In genomic region chr7:74051629-74052410, GRCh38 we compare ENCODE assay signal across 9 cellular contexts. TPM values are rescaled to one million over a fixed set of nuclear protein-coding genes. Genes with fewer than 3 reads are reported as not detected.
A peak's percentile ranks its signal among the peaks of the same experiment; 100 is the strongest.
DNase-seq lines count a peak whose midpoint lies in the region; ATAC-seq and TF ChIP-seq lines count a peak whose summit lies in the region.
"Had no signal": no experiment of that assay in that cellular context is flagged by ENCODE, and none has a peak within 500 bp of the region (broad histone marks: within the 10 kb centered on the region; RNA-seq: fewer than 3 reads in every experiment).

No MANE protein-coding gene starts in this region.

- H3K27me3 ChIP-seq in SJSA1 (replicated peaks): no peaks in the 10 kb centered on the region

- ATAC-seq in HG03196 (IDR thresholded peaks at IDR 0.05; ENCODE audit: unreplicated experiment) (no peak), GM21360 (IDR thresholded peaks at IDR 0.05; ENCODE audit: unreplicated experiment) (no peak), HG02678 (IDR thresholded peaks at IDR 0.05; ENCODE audit: unreplicated experiment) (no peak)

- no peak overlapping the region for H3K4me3 ChIP-seq in SJSA1

- no peaks in the 10 kb centered on the region for H3K36me3 ChIP-seq in SJSA1

- peak; percentile 25 for TF ChIP-seq CTCF in AG09319 (IDR thresholded peaks at IDR 0.05; ENCODE audit: low read depth, low read length)

- H3K4me1 ChIP-seq in SJSA1 (replicated peaks): 0 out of 2 replicates have a peak, but pooled peaks cover 4% of the 10 kb centered on the region

- no peak for DNase-seq in AG09319 (ENCODE audit: extremely low read depth, low read depth)
- DNase-seq in H4 (ENCODE audit: low spot score): peak; percentile 67
- peak; percentile 23 to 68 for DNase-seq in SJSA1 (ENCODE audit: low read depth in 1 of 2, low spot score in 2 of 2)
- DNase-seq in iPS-NIHi7 (ENCODE audit: extremely low spot score): peak; percentile 71
- no peak for DNase-seq in effector CD8-positive, alpha-beta T cell (lab: John Stamatoyannopoulos, UW)
- DNase-seq: activated CD4-positive, alpha-beta T cell treated with anti-CD3 and anti-CD28 coated beads for 1 hour had no signal

- H3K27ac ChIP-seq in SJSA1: no peak overlapping the region

- H3K9me3 ChIP-seq in SJSA1 (replicated peaks): no peaks in the 10 kb centered on the region

RNA-seq across cellular contexts. Expression of gene ELN, which starts 23.8 kb away (rescaled TPM):
- not detected in 2 replicates for total RNA-seq in H4 (2014; rRNA removed; shearing (Covaris generic))
- total RNA-seq in SJSA1 (2014; rRNA removed; shearing (Covaris generic)): not detected in 2 replicates

RNA-seq across cellular contexts. Expression of gene LIMK1, which starts 31.8 kb away (rescaled TPM):
- 44.0 and 47.6 TPM in 2 replicates for total RNA-seq in H4 (2014; rRNA removed; shearing (Covaris generic))
- total RNA-seq in SJSA1 (2014; rRNA removed; shearing (Covaris generic)): 38.1 and 60.5 TPM in 2 replicates

Comparison
In these comparisons a context has a peak if more than half of its experiments do, and no peak if none do; other contexts are left out.
1. DNase-seq: peak in H4 (single experiment), SJSA1 (2 of 2) and iPS-NIHi7 (single experiment); none in AG09319 (single experiment) and effector CD8-positive, alpha-beta T cell (single experiment).